In genomic region chr12:46831335-46832083, GRCh38 we compare ENCODE assay signal across 8 cellular contexts. TPM values are rescaled to one million over a fixed set of nuclear protein-coding genes. Genes with fewer than 3 reads are reported as not detected.
DNase-seq lines count a peak whose midpoint lies in the region; ATAC-seq and TF ChIP-seq lines count a peak whose summit lies in the region.

No MANE protein-coding gene starts in this region.

- POLR2A ChIA-PET in HEK293 (lab: Yijun Ruan, JAX): no interaction called here

- CTCF ChIA-PET in HEK293 (lab: Yijun Ruan, JAX): interaction anchor here (0.6 kb wide), 1 partner anchor 36 kb away, joined by 7 read pairs; no protein-coding TSS in a partner anchor

- peak overlapping the region; percentile 80 for H3K4me2 ChIP-seq in skeletal muscle satellite cell (ENCODE audit: low read length)

- H3K4me3 ChIP-seq in HEK293 (ENCODE audit: low read depth, low read length): peak overlapping the region; percentile 16
- H3K4me3 ChIP-seq in iPS-18a (ENCODE audit: low read length): peak overlapping the region; percentile 76
- H3K4me3 ChIP-seq in skeletal muscle satellite cell (ENCODE audit: low read length): peak overlapping the region; percentile 69

- H3K27ac ChIP-seq in HEK293 (ENCODE audit: extremely low read depth, low read depth, low read length) (peak overlapping the region; percentile 9; the same call in 1 of the 2 replicates), iPS-18a (ENCODE audit: low read length) (no peak overlapping the region)

- TF ChIP-seq CTCF in HEK293 (tag by site-specific recombination; IDR thresholded peaks at IDR 0.05): no peak

- peak; percentile 35 for DNase-seq in astrocyte of the hippocampus (ENCODE audit: low read depth, low spot score)
- DNase-seq in Kasumi-1 (lab: John Stamatoyannopoulos, UW): no peak

- no peaks in the 10 kb centered on the region for H3K4me1 ChIP-seq in HEK293 (ENCODE audit: control insufficient read depth, insufficient read depth, low read length)
- H3K4me1 ChIP-seq in iPS-18a (ENCODE audit: control insufficient read depth, low read depth, low read length): peaks cover 4% of the 10 kb centered on the region
- H3K4me1 ChIP-seq in skeletal muscle satellite cell (ENCODE audit: control insufficient read depth, insufficient read depth, low read length): peaks cover 7% of the 10 kb centered on the region

- H3K9me3 ChIP-seq in HEK293 (ENCODE audit: control insufficient read depth, insufficient read depth, low read depth, low read length) (no peaks in the 10 kb centered on the region), iPS-18a (ENCODE audit: control insufficient read depth, low read depth, low read length) (no peaks in the 10 kb centered on the region), skeletal muscle satellite cell (replicated peaks; ENCODE audit: low read length) (no peaks in the 10 kb centered on the region)

- H3K9ac ChIP-seq in iPS-18a (ENCODE audit: low read length) (peak overlapping the region; percentile 20), skeletal muscle satellite cell (ENCODE audit: low read depth, low read length) (peak overlapping the region; percentile 71)

- H3K27me3 ChIP-seq in iPS-18a (ENCODE audit: control insufficient read depth, insufficient read depth, low read length) (peaks cover 47% of the 10 kb centered on the region), skeletal muscle satellite cell (ENCODE audit: control insufficient read depth, insufficient read depth, low read length) (no peaks in the 10 kb centered on the region)

- H3K36me3 ChIP-seq in HEK293 (ENCODE audit: control insufficient read depth in 2 of 2, insufficient read depth in 1 of 2, low read length in 2 of 2) (no peaks in the 10 kb centered on the region), iPS-18a (ENCODE audit: control insufficient read depth, low read depth, low read length) (no peaks in the 10 kb centered on the region), skeletal muscle satellite cell (ENCODE audit: insufficient read depth, low read length) (no peaks in the 10 kb centered on the region)

- ATAC-seq in GM18519 (IDR thresholded peaks at IDR 0.05; ENCODE audit: low FRiP score, unreplicated experiment) (no peak), GM21360 (IDR thresholded peaks at IDR 0.05; ENCODE audit: unreplicated experiment) (no peak), HG03039 (IDR thresholded peaks at IDR 0.05; ENCODE audit: unreplicated experiment) (no peak)

TF ChIP-seq in HEK293, 187 proteins besides CTCF, POLR2A, EP300 and RAD21:
- TF ChIP-seq ZNF211 (tag by site-specific recombination; IDR thresholded peaks at IDR 0.05; ENCODE audit: low read depth): no peak
- TF ChIP-seq ZBTB26 (tag by site-specific recombination; optimal IDR thresholded peaks at IDR 0.05): peak; percentile 22
- TF ChIP-seq ZNF341 (tag by site-specific recombination; IDR thresholded peaks at IDR 0.05; ENCODE audit: low read depth): peak; percentile 80
- TF ChIP-seq ZNF843 (tag by site-specific recombination; IDR thresholded peaks at IDR 0.05): no peak

RNA-seq across cellular contexts. Expression of gene SLC38A4, which starts 5.7 kb away (rescaled TPM):
- under 0.01 and 0.25 TPM in 2 replicates for total RNA-seq in skeletal muscle satellite cell (2012; rRNA removed)

Comparison
In these comparisons a context has a peak if more than half of its experiments do, and no peak if none do; other contexts are left out.
1. H3K4me3 ChIP-seq: peak in every context shown above with its lines; median percentile 76 in iPS-18a; 69 in skeletal muscle satellite cell; 16 in HEK293.